In genomic region chr1:29331309-29331708, GRCh38 we compare ENCODE assay signal across 23 cellular contexts.
DNase-seq lines count a peak whose midpoint lies in the region; ATAC-seq and TF ChIP-seq lines count a peak whose summit lies in the region.
"Had no signal": no experiment of that assay in that cellular context is flagged by ENCODE, and none has a peak within 500 bp of the region (broad histone marks: within the 10 kb centered on the region; RNA-seq: fewer than 3 reads in every experiment).

No MANE protein-coding gene starts in this region.

- H3K4me1 Mint-ChIP-seq in nephron = peaks cover 23% of the 10 kb centered on the region
- H3K4me1 Mint-ChIP-seq: CD14-positive monocyte; CD8-positive, alpha-beta memory T cell had no signal

- H3K4me3 Mint-ChIP-seq in nephron = no peak overlapping the region
- H3K4me3 Mint-ChIP-seq: CD14-positive monocyte; CD4-positive, alpha-beta T cell; CD8-positive, alpha-beta memory T cell; H9 had no signal

- H3K4me3 ChIP-seq in dorsolateral prefrontal cortex = no peak overlapping the region
- H3K4me3 ChIP-seq in tibial nerve = no peak overlapping the region
- no peak overlapping the region for H3K4me3 ChIP-seq in SJCRH30
- H3K4me3 ChIP-seq: A549; BLaER1 treated with 17β-estradiol and CSF1 and Interleukin-3, amounts not matched to agents 10 nM and 100 nM; GM12878; GM23248 had no signal

- H3K4me1 ChIP-seq in tibial nerve (no peaks in the 10 kb centered on the region), SJCRH30 (no peaks in the 10 kb centered on the region)
- H3K4me1 ChIP-seq: A549; BE2C; BLaER1 treated with 17β-estradiol and CSF1 and Interleukin-3, amounts not matched to agents 10 nM and 100 nM had no signal

- DNase-seq in dorsolateral prefrontal cortex (no peak), tibial nerve (ENCODE audit: low spot score in 2 of 2) (no peak), SJCRH30 (no peak)
- no peak for DNase-seq in stimulated activated CD4-positive, alpha-beta T cell treated with anti-CD3 and anti-CD28 coated beads, Interleukin-4, amount 100 ng/mL, for 1 hour
- DNase-seq: 8988T; ACHN; AML-193; BE2C; CD4-positive, alpha-beta T cell; CD8-positive, alpha-beta memory T cell; DMS 273 treated with DMSO at 0.1 percent for 48 hours; DMS79; EL; GDM1; H9 had no signal

- no peak for TF ChIP-seq POLR2A in tibial nerve (IDR thresholded peaks at IDR 0.05)

- H3K9me3 ChIP-seq in tibial nerve (no peaks in the 10 kb centered on the region), SJCRH30 (replicated peaks) (0 out of 2 replicates have a peak, but pooled peaks cover 3% of the 10 kb centered on the region)
- H3K9me3 ChIP-seq: A549; BE2C; BLaER1 treated with 17β-estradiol and CSF1 and Interleukin-3, amounts not matched to agents 10 nM and 100 nM had no signal

- no peaks in the 10 kb centered on the region for H3K9me3 Mint-ChIP-seq in nephron
- H3K9me3 Mint-ChIP-seq: CD14-positive monocyte; CD4-positive, alpha-beta T cell had no signal

- no peak for TF ChIP-seq EP300 in tibial nerve (IDR thresholded peaks at IDR 0.05)

- ATAC-seq in GM19452 (IDR thresholded peaks at IDR 0.05; ENCODE audit: unreplicated experiment) = no peak
- ATAC-seq: GM12878 had no signal

- intact Hi-C loops in dorsolateral prefrontal cortex (cut with DNase I) = loop anchor here in 1 of 2 donors (10.0 kb wide), 1 partner anchor 77 kb away; no protein-coding TSS in a partner anchor

- H3K36me3 ChIP-seq in tibial nerve (peaks cover 0 to 22% (median 0%) of the 10 kb centered on the region in 3 donors), SJCRH30 (no peaks in the 10 kb centered on the region)
- H3K36me3 ChIP-seq: BE2C; BLaER1 treated with 17β-estradiol and CSF1 and Interleukin-3, amounts not matched to agents 10 nM and 100 nM had no signal

- peak overlapping the region; percentile 29 for H3K27ac ChIP-seq in angular gyrus (ENCODE audit: low read depth, low read length)
- H3K27ac ChIP-seq in dorsolateral prefrontal cortex = peak overlapping the region in 41 of 59 donors; percentile 0 to 79 (median 51)
- H3K27ac ChIP-seq in tibial nerve = peak overlapping the region in 3 of 4 donors; percentile 15 to 66 (median 22)
- H3K27ac ChIP-seq in SJCRH30 = no peak overlapping the region
- H3K27ac ChIP-seq: A549; BLaER1 treated with 17β-estradiol and CSF1 and Interleukin-3, amounts not matched to agents 10 nM and 100 nM; GM23248 had no signal

- H3K27ac Mint-ChIP-seq in nephron = peak overlapping the region in 2 of 3 experiments; percentile 20 to 24
- H3K27ac Mint-ChIP-seq: CD14-positive monocyte; CD4-positive, alpha-beta T cell; CD8-positive, alpha-beta memory T cell had no signal

- peaks cover 3% of the 10 kb centered on the region for H3K36me3 Mint-ChIP-seq in nephron (ENCODE audit: low read depth)
- H3K36me3 Mint-ChIP-seq: CD14-positive monocyte; CD8-positive, alpha-beta memory T cell had no signal

- peaks cover 10% of the 10 kb centered on the region for H3K27me3 Mint-ChIP-seq in nephron (ENCODE audit: low read depth)

- TF ChIP-seq CTCF in dorsolateral prefrontal cortex (IDR thresholded peaks at IDR 0.05 in 54 of 56, conservative IDR thresholded peaks at IDR 0.05 in 2 of 56; ENCODE audit: low read depth in 1 of 56, partially characterized antibody in 56 of 56) = no peak
- no peak for TF ChIP-seq CTCF in nephron (IDR thresholded peaks at IDR 0.05; ENCODE audit: unreplicated experiment in 3 of 3)
- no peak for TF ChIP-seq CTCF in tibial nerve (IDR thresholded peaks at IDR 0.05)

- H3K27me3 ChIP-seq in dorsolateral prefrontal cortex = no peaks in the 10 kb centered on the region
- H3K27me3 ChIP-seq in tibial nerve = no peaks in the 10 kb centered on the region
- peaks cover 11% of the 10 kb centered on the region for H3K27me3 ChIP-seq in SJCRH30
- H3K27me3 ChIP-seq: BE2C; BLaER1 treated with 17β-estradiol and CSF1 and Interleukin-3, amounts not matched to agents 10 nM and 100 nM had no signal
